In genomic region chr17:47649153-47649971, GRCh38 we compare ENCODE assay signal across 8 cellular contexts. TPM values are rescaled to one million over a fixed set of nuclear protein-coding genes. Genes with fewer than 3 reads are reported as not detected.
DNase-seq lines count a peak whose midpoint lies in the region; TF ChIP-seq lines count a peak whose summit lies in the region.

KPNB1 (plus strand) TSS chr17:47649919; CDS start chr17:47650245, 326 bp downstream.

- POLR2A ChIA-PET in CD8-positive, alpha-beta memory T cell (lab: Charles Lee), result interaction anchor here (0.6 to 4.5 kb wide), 19 partner anchors 9 to 325 kb away, joined by 3 to 33 read pairs (median 6); partner anchors contain the start of genes EFCAB13, LRRC46, MRPL10 and SP2
- POLR2A ChIA-PET in activated CD8-positive, alpha-beta memory T cell treated with anti-CD3 and anti-CD28 coated beads for 36 hours (lab: Charles Lee), result interaction anchor here (0.6 to 2.3 kb wide), 15 partner anchors 8 to 326 kb away, joined by 3 to 19 read pairs (median 4); partner anchors contain the start of genes EFCAB13, TBKBP1 and TBX21

- no peaks in the 10 kb centered on the region for H3K9me3 ChIP-seq in CD8-positive, alpha-beta memory T cell (ENCODE audit: low read length)

- H3K27ac ChIP-seq in CD8-positive, alpha-beta memory T cell (ENCODE audit: low read depth, low read length), result peak within 1 kb of the TSS; percentile 85

- no peak for TF ChIP-seq CTCF in GM20000 (IDR thresholded peaks at IDR 0.05; ENCODE audit: extremely low read depth, missing control alignments)

- DNase-seq in CD8-positive, alpha-beta memory T cell, result peak; percentile 98 to 99 (median 98)
- peak; percentile 94 for DNase-seq in GM20000 (ENCODE audit: low spot score)
- peak; percentile 99 for DNase-seq in HT-29 (ENCODE audit: low spot score)
- peak; percentile 99 for DNase-seq in NOMO-1 (lab: John Stamatoyannopoulos, UW; ENCODE audit: unreplicated experiment in 2 of 2)
- DNase-seq in effector CD8-positive, alpha-beta T cell (lab: John Stamatoyannopoulos, UW), result peak; percentile 96
- DNase-seq in lung microvascular endothelial cell (ENCODE audit: low read depth in 2 of 2), result peak; percentile 100
- DNase-seq in stimulated activated CD4-positive, alpha-beta T cell treated with anti-CD3 and anti-CD28 coated beads, TNF-alpha, amount 100 ng/mL, for 48 hours (ENCODE audit: low read depth in 3 of 3), result peak; percentile 93 to 99 (median 97)

- H3K27me3 Mint-ChIP-seq in CD8-positive, alpha-beta memory T cell, result peaks cover 0 to 5% of the 10 kb centered on the region in 2 donors

- CTCF ChIA-PET in CD8-positive, alpha-beta memory T cell (lab: Charles Lee), result interaction anchor here (0.8 to 11.6 kb wide), 15 partner anchors 11 to 240 kb away, joined by 3 to 82 read pairs (median 4); partner anchors contain the start of genes SCRN2 and TBX21
- CTCF ChIA-PET in activated CD8-positive, alpha-beta memory T cell treated with anti-CD3 and anti-CD28 coated beads for 36 hours (lab: Charles Lee), result interaction anchor here (1.0 to 4.5 kb wide), 8 partner anchors 9 to 141 kb away, joined by 3 to 23 read pairs (median 4); partner anchors contain the start of gene TBX21

- peak within 1 kb of the TSS; percentile 84 for H3K4me3 ChIP-seq in CD8-positive, alpha-beta memory T cell (ENCODE audit: low read length)

- H3K36me3 Mint-ChIP-seq in CD8-positive, alpha-beta memory T cell, result peaks cover 4 to 36% (median 10%) of the 10 kb centered on the region in 3 donors

- H3K4me3 Mint-ChIP-seq in CD8-positive, alpha-beta memory T cell, result peak within 1 kb of the TSS; percentile 91 to 100 (median 98)

- peaks cover 19% of the 10 kb centered on the region for H3K36me3 ChIP-seq in CD8-positive, alpha-beta memory T cell (ENCODE audit: insufficient read depth, low read length)

- H3K27ac Mint-ChIP-seq in CD8-positive, alpha-beta memory T cell, result peak within 1 kb of the TSS; percentile 92 to 100 (median 98)

- H3K9me3 Mint-ChIP-seq in CD8-positive, alpha-beta memory T cell, result no peaks in the 10 kb centered on the region

- peaks cover 39 to 65% (median 53%) of the 10 kb centered on the region in 3 donors for H3K4me1 Mint-ChIP-seq in CD8-positive, alpha-beta memory T cell

- H3K27me3 ChIP-seq in CD8-positive, alpha-beta memory T cell (ENCODE audit: insufficient read depth, low read length, poor library complexity, severe bottlenecking), result no peaks in the 10 kb centered on the region

- H3K4me1 ChIP-seq in CD8-positive, alpha-beta memory T cell (ENCODE audit: insufficient read depth, low read length), result peaks cover 49% of the 10 kb centered on the region

RNA-seq across cellular contexts. Expression of gene KPNB1, which starts in this region (rescaled TPM):
- 100 to 1,000 TPM; 907 to 915 TPM for total RNA-seq in CD8-positive, alpha-beta memory T cell
- polyA plus RNA-seq in CD8-positive, alpha-beta memory T cell, result 35.9 TPM
- 219 and 232 TPM in 2 replicates for total RNA-seq in HT-29 (2014; rRNA removed; shearing (Covaris generic))
- 100 to 1,000 TPM; 844 to 864 TPM for total RNA-seq in activated CD8-positive, alpha-beta memory T cell treated with anti-CD3 and anti-CD28 coated beads for 36 hours
- 167 and 179 TPM in 2 replicates for total RNA-seq in lung microvascular endothelial cell

Comparison
In these comparisons a context has a peak if more than half of its experiments do, and no peak if none do; other contexts are left out.
1. Peak in every context shown above with its lines: DNase-seq, H3K4me3 ChIP-seq and H3K27ac ChIP-seq.